Comparison of ENCODE assay signal across 1 cellular context in genomic region chr3:30344288-30344687, GRCh38.
TF ChIP-seq lines count a peak whose summit lies in the region.

No MANE protein-coding gene starts in this region.

TF ChIP-seq in HepG2, 621 proteins besides CTCF, POLR2A, EP300 and RAD21 (continued from another document):
- TF ChIP-seq IKZF5 (CRISPR knock-in tag; IDR thresholded peaks at IDR 0.05) (peak; percentile 31; the same call in 1 of the 2 replicates), RARA (CRISPR knock-in tag; IDR thresholded peaks at IDR 0.05) (peak; percentile 74), BCL6 (CRISPR knock-in tag; IDR thresholded peaks at IDR 0.05) (peak; percentile 90), MAFF (IDR thresholded peaks at IDR 0.05; ENCODE audit: low read depth, low read length) (0 out of 2 replicates have a peak, but pooled peaks have one; percentile 21), PPARG (CRISPR knock-in tag; conservative IDR thresholded peaks at IDR 0.05) (peak; percentile 39; the same call in 1 of the 2 replicates), ZFP1 (CRISPR knock-in tag; IDR thresholded peaks at IDR 0.05) (no peak), FOXO1 (CRISPR knock-in tag; IDR thresholded peaks at IDR 0.05) (peak; percentile 14; the same call in 1 of the 2 replicates), RNF2 (conservative IDR thresholded peaks at IDR 0.05; ENCODE audit: low read depth) (no peak), ZNF577 (CRISPR knock-in tag; IDR thresholded peaks at IDR 0.05; ENCODE audit: borderline replicate concordance, low read depth) (no peak), MED1 (CRISPR knock-in tag; IDR thresholded peaks at IDR 0.05) (peak; percentile 71), ARID3A (IDR thresholded peaks at IDR 0.05; ENCODE audit: low read depth, low read length) (peak; percentile 75), ZGPAT (CRISPR knock-in tag; IDR thresholded peaks at IDR 0.05) (peak; percentile 41; the same call in 1 of the 2 replicates), MYNN (CRISPR knock-in tag; IDR thresholded peaks at IDR 0.05; ENCODE audit: low read depth) (no peak), SALL1 (CRISPR knock-in tag; IDR thresholded peaks at IDR 0.05) (peak; percentile 59; the same call in 1 of the 2 replicates), THRA (CRISPR knock-in tag; IDR thresholded peaks at IDR 0.05; ENCODE audit: borderline replicate concordance) (peak; percentile 46; the same call in 1 of the 2 replicates), RERE (CRISPR knock-in tag; IDR thresholded peaks at IDR 0.05; ENCODE audit: low read depth) (0 out of 2 replicates have a peak, but pooled peaks have one; percentile 26), ZBTB37 (CRISPR knock-in tag; IDR thresholded peaks at IDR 0.05) (peak; percentile 26; the same call in 1 of the 2 replicates), FOSL2 (CRISPR knock-in tag; IDR thresholded peaks at IDR 0.05) (peak; percentile 73)
